ENCODE assay signal across 8 cellular contexts in genomic region chr13:39765801-39766463, GRCh38.
A peak's percentile ranks its signal among the peaks of the same experiment; 100 is the strongest.
DNase-seq lines count a peak whose midpoint lies in the region; ATAC-seq and TF ChIP-seq lines count a peak whose summit lies in the region.

No MANE protein-coding gene starts in this region.

- H3K27ac Mint-ChIP-seq in endothelial cell (ENCODE audit: unreplicated experiment) (no peak overlapping the region), nephron progenitor cell (no peak overlapping the region)

- TF ChIP-seq CTCF in Peyer's patch (IDR thresholded peaks at IDR 0.05) (peak in 4 of 6 experiments; percentile 8 to 37 (median 32)), endothelial cell (IDR thresholded peaks at IDR 0.05; ENCODE audit: unreplicated experiment) (no peak), nephron progenitor cell (IDR thresholded peaks at IDR 0.05) (no peak)

- no peaks in the 10 kb centered on the region for H3K9me3 ChIP-seq in Peyer's patch

- no peak overlapping the region for H3K27ac ChIP-seq in Peyer's patch

- H3K4me3 ChIP-seq in Peyer's patch: no peak overlapping the region

- H3K27me3 Mint-ChIP-seq in endothelial cell (ENCODE audit: unreplicated experiment): peaks cover 2% of the 10 kb centered on the region
- peaks cover 3% of the 10 kb centered on the region for H3K27me3 Mint-ChIP-seq in nephron progenitor cell (ENCODE audit: low read depth, poor library complexity)

- H3K4me1 Mint-ChIP-seq in endothelial cell (ENCODE audit: unreplicated experiment) (no peaks in the 10 kb centered on the region), nephron progenitor cell (peaks cover 5% of the 10 kb centered on the region)

- H3K4me1 ChIP-seq in Peyer's patch: peaks cover 0 to 8% (median 0%) of the 10 kb centered on the region in 4 donors

- H3K27me3 ChIP-seq in Peyer's patch: no peaks in the 10 kb centered on the region

- H3K36me3 ChIP-seq in Peyer's patch: no peaks in the 10 kb centered on the region

- no peaks in the 10 kb centered on the region for H3K36me3 Mint-ChIP-seq in endothelial cell (ENCODE audit: low read depth, unreplicated experiment)
- H3K36me3 Mint-ChIP-seq in nephron progenitor cell (ENCODE audit: low read depth): peaks cover 3% of the 10 kb centered on the region

- ATAC-seq in HG03432 (IDR thresholded peaks at IDR 0.05; ENCODE audit: unreplicated experiment) (peak; percentile 45), HG03175 (IDR thresholded peaks at IDR 0.05; ENCODE audit: unreplicated experiment) (no peak), HG02981 (IDR thresholded peaks at IDR 0.05; ENCODE audit: unreplicated experiment) (no peak), GM18861 (IDR thresholded peaks at IDR 0.05; ENCODE audit: unreplicated experiment) (no peak)

- no peak overlapping the region for H3K4me3 Mint-ChIP-seq in endothelial cell (ENCODE audit: unreplicated experiment)
- no peak overlapping the region for H3K4me3 Mint-ChIP-seq in nephron progenitor cell

- TF ChIP-seq POLR2A in Peyer's patch (IDR thresholded peaks at IDR 0.05): no peak

- DNase-seq in AG08395 (ENCODE audit: low spot score): peak; percentile 33
- peak in 2 of 3 donors; percentile 47 to 53 for DNase-seq in Peyer's patch
- peak; percentile 20 for DNase-seq in endothelial cell (ENCODE audit: low spot score)
- peak; percentile 9 for DNase-seq in nephron progenitor cell

- H3K9me3 Mint-ChIP-seq in endothelial cell (ENCODE audit: unreplicated experiment): no peaks in the 10 kb centered on the region
- peaks cover 7% of the 10 kb centered on the region for H3K9me3 Mint-ChIP-seq in nephron progenitor cell

Comparison
In these comparisons a context has a peak if more than half of its experiments do, and no peak if none do; other contexts are left out.
1. CTCF ChIP-seq: peak in Peyer's patch (4 of 6); none in endothelial cell (single experiment) and nephron progenitor cell (single experiment).
2. Peak in every context shown above with its lines, with median percentiles within 50 percentile points of each other: DNase-seq.